8 cellular contexts compared by ENCODE assay signal in genomic region chr17:7034955-7035590, GRCh38. TPM values are rescaled to one million over a fixed set of nuclear protein-coding genes. Genes with fewer than 3 reads are reported as not detected.
DNase-seq lines count a peak whose midpoint lies in the region; TF ChIP-seq lines count a peak whose summit lies in the region.

No MANE protein-coding gene starts in this region.

- H4K8ac ChIP-seq in mesenchymal stem cell (ENCODE audit: low read length) = peak overlapping the region; percentile 54

- no peak for TF ChIP-seq CTCF in type B pancreatic cell (conservative IDR thresholded peaks at IDR 0.05)
- no peak for TF ChIP-seq CTCF in GM13976 (IDR thresholded peaks at IDR 0.05; ENCODE audit: borderline replicate concordance, control extremely low read depth, extremely low read depth, insufficient read depth, missing control alignments)

- H3K27ac Mint-ChIP-seq in type B pancreatic cell = peak overlapping the region; percentile 91

- peak overlapping the region; percentile 85 for H3K9ac ChIP-seq in mesenchymal stem cell (ENCODE audit: low read length)

- no peak overlapping the region for H2BK5ac ChIP-seq in mesenchymal stem cell (ENCODE audit: low read depth, low read length, poor library complexity, severe bottlenecking)

- H3K4me1 ChIP-seq in mesenchymal stem cell (ENCODE audit: control insufficient read depth, insufficient read depth, low read depth, low read length) = peaks cover 16% of the 10 kb centered on the region

- H2BK12ac ChIP-seq in mesenchymal stem cell (ENCODE audit: low read length in 2 of 2) = no peak overlapping the region

- H3K27me3 Mint-ChIP-seq in type B pancreatic cell = peaks cover 3% of the 10 kb centered on the region

- H3K27me3 ChIP-seq in MG63 = no peaks in the 10 kb centered on the region
- H3K27me3 ChIP-seq in mesenchymal stem cell (ENCODE audit: control insufficient read depth in 1 of 2, insufficient read depth in 1 of 2, low read length in 2 of 2) = no peaks in the 10 kb centered on the region

- peak overlapping the region; percentile 67 for H3K4me2 ChIP-seq in mesenchymal stem cell (ENCODE audit: low read length, poor library complexity, severe bottlenecking)

- no peaks in the 10 kb centered on the region for H3K9me3 Mint-ChIP-seq in type B pancreatic cell

- peak overlapping the region; percentile 96 for H3K4me3 Mint-ChIP-seq in type B pancreatic cell

- no peak overlapping the region for H2BK15ac ChIP-seq in mesenchymal stem cell (ENCODE audit: low read depth, poor library complexity, severe bottlenecking)

- H3K9me3 ChIP-seq in MG63 = no peaks in the 10 kb centered on the region
- H3K9me3 ChIP-seq in mesenchymal stem cell (ENCODE audit: control insufficient read depth, low read length) = no peaks in the 10 kb centered on the region

- peak overlapping the region; percentile 81 for H4K91ac ChIP-seq in mesenchymal stem cell (ENCODE audit: low read length)

- H3K36me3 ChIP-seq in MG63 (no peaks in the 10 kb centered on the region), mesenchymal stem cell (ENCODE audit: control insufficient read depth in 1 of 2, insufficient read depth in 2 of 2, low read depth in 1 of 2, low read length in 2 of 2) (peaks cover 0 to 3% of the 10 kb centered on the region in 2 experiments)

- WGBS in mesenchymal stem cell = 23% methylated on average over 6 of the region's 7 CpGs

- peak overlapping the region; percentile 76 to 86 for H3K18ac ChIP-seq in mesenchymal stem cell (ENCODE audit: low read depth in 1 of 2, low read length in 2 of 2)

- DNase-seq in activated gamma-delta T cell treated with Interleukin-2 at 50 U/mL for 16 hours = peak; percentile 54
- no peak for DNase-seq in activated gamma-delta T cell (lab: John Stamatoyannopoulos, UW)
- DNase-seq in MG63 = no peak
- peak; percentile 59 for DNase-seq in central memory CD4-positive, alpha-beta T cell
- DNase-seq in mesenchymal stem cell = no peak
- no peak for DNase-seq in type B pancreatic cell (ENCODE audit: extremely low spot score, unreplicated experiment)
- no peak for DNase-seq in GM13976 (ENCODE audit: low spot score)
- no peak for DNase-seq in DMS153 treated with DMSO at 0.1 percent for 48 hours (lab: John Stamatoyannopoulos, UW; ENCODE audit: unreplicated experiment)

- no peak overlapping the region for H2AFZ ChIP-seq in mesenchymal stem cell (ENCODE audit: low read depth, low read length)

- no peak overlapping the region for H3K14ac ChIP-seq in mesenchymal stem cell (ENCODE audit: low read length in 2 of 2)

- peak overlapping the region; percentile 2 for H2BK120ac ChIP-seq in mesenchymal stem cell (ENCODE audit: low read depth, low read length)

- H3K4me1 Mint-ChIP-seq in type B pancreatic cell (ENCODE audit: unreplicated experiment) = peaks cover 19% of the 10 kb centered on the region

- H3K4ac ChIP-seq in mesenchymal stem cell (ENCODE audit: low read depth in 1 of 2, low read length in 2 of 2) = peak overlapping the region; percentile 88 to 97

- peak overlapping the region in 1 of 2 experiments; percentile 35 for H3K23ac ChIP-seq in mesenchymal stem cell (ENCODE audit: low read length in 2 of 2)

- H3K4me3 ChIP-seq in MG63 = peak overlapping the region; percentile 61
- H3K4me3 ChIP-seq in mesenchymal stem cell (ENCODE audit: insufficient read depth in 1 of 2, low read depth in 1 of 2, low read length in 2 of 2) = peak overlapping the region; percentile 52 to 80

- H3K79me1 ChIP-seq in mesenchymal stem cell (replicated peaks; ENCODE audit: low read length, poor library complexity, severe bottlenecking) = peaks cover 12% of the 10 kb centered on the region

- peak overlapping the region; percentile 50 for H2AK5ac ChIP-seq in mesenchymal stem cell (ENCODE audit: low read length, severe bottlenecking)

- no peaks in the 10 kb centered on the region for H3K36me3 Mint-ChIP-seq in type B pancreatic cell

- H3K27ac ChIP-seq in mesenchymal stem cell (ENCODE audit: low read length, poor library complexity, severe bottlenecking) = peak overlapping the region; percentile 56

- in situ Hi-C loops in GM13976 (cut with MboI; ENCODE audit: low sequenced_read_pairs, unreplicated experiment) = loop anchor here (25.0 kb wide), 1 partner anchor 252 kb away; the partner anchor contains the start of genes SLC2A4 and YBX2

RNA-seq across cellular contexts. Expression of gene SLC16A13, which starts 0.7 kb away (rescaled TPM):
- 0.96 and 1.1 TPM in 2 replicates for total RNA-seq in MG63 (2014; rRNA removed; shearing (Covaris generic); ENCODE audit: low replicate concordance)
- polyA plus RNA-seq in mesenchymal stem cell (2013, experiment 1 of 2) = 8.4 TPM
- 8.0 TPM for polyA plus RNA-seq in mesenchymal stem cell (2013, experiment 2 of 2)
- 13.5 and 15.5 TPM in 2 replicates for total RNA-seq in type B pancreatic cell (ENCODE audit: low replicate concordance)

RNA-seq across cellular contexts. Expression of gene SLC16A11, which starts 8.8 kb away (rescaled TPM):
- total RNA-seq in MG63 (2014; rRNA removed; shearing (Covaris generic); ENCODE audit: low replicate concordance) = not detected in 2 replicates
- polyA plus RNA-seq in mesenchymal stem cell (2013, experiment 1 of 2) = 0.21 TPM
- 0.30 TPM for polyA plus RNA-seq in mesenchymal stem cell (2013, experiment 2 of 2)
- 3.9 and 10.5 TPM in 2 replicates for total RNA-seq in type B pancreatic cell (ENCODE audit: low replicate concordance)

RNA-seq across cellular contexts. Expression of gene BCL6B, which starts 12.2 kb away (rescaled TPM):
- total RNA-seq in MG63 (2014; rRNA removed; shearing (Covaris generic); ENCODE audit: low replicate concordance) = 0.36 TPM in 1 of 2 replicates, not detected in the other
- polyA plus RNA-seq in mesenchymal stem cell (2013, experiment 1 of 2) = 0.01 TPM
- polyA plus RNA-seq in mesenchymal stem cell (2013, experiment 2 of 2) = 0.04 TPM
- total RNA-seq in type B pancreatic cell (ENCODE audit: low replicate concordance) = not detected in 2 replicates

RNA-seq across cellular contexts. Expression of gene RNASEK, which starts 22.6 kb away (rescaled TPM):
- total RNA-seq in MG63 (2014; rRNA removed; shearing (Covaris generic); ENCODE audit: low replicate concordance) = 45.2 and 62.3 TPM in 2 replicates
- polyA plus RNA-seq in mesenchymal stem cell (2013, experiment 1 of 2) = 865 TPM
- 846 TPM for polyA plus RNA-seq in mesenchymal stem cell (2013, experiment 2 of 2)
- 176 and 208 TPM in 2 replicates for total RNA-seq in type B pancreatic cell (ENCODE audit: low replicate concordance)

RNA-seq across cellular contexts. Expression of gene ALOX12, which starts 39.2 kb away (rescaled TPM):
- not detected in 2 replicates for total RNA-seq in MG63 (2014; rRNA removed; shearing (Covaris generic); ENCODE audit: low replicate concordance)
- not detected for polyA plus RNA-seq in mesenchymal stem cell (2013, experiment 1 of 2)
- not detected for polyA plus RNA-seq in mesenchymal stem cell (2013, experiment 2 of 2)
- 0.34 and 2.1 TPM in 2 replicates for total RNA-seq in type B pancreatic cell (ENCODE audit: low replicate concordance)

Comparison
In these comparisons a context has a peak if more than half of its experiments do, and no peak if none do; other contexts are left out.
1. DNase-seq: peak in activated gamma-delta T cell treated with Interleukin-2 at 50 U/mL for 16 hours (single experiment) and central memory CD4-positive, alpha-beta T cell (single experiment); none in activated gamma-delta T cell (single experiment), MG63 (single experiment), mesenchymal stem cell (single experiment), type B pancreatic cell (single experiment), GM13976 (single experiment) and DMS153 treated with DMSO at 0.1 percent for 48 hours (single experiment).